ENCODE assay signal across 18 cellular contexts in the genomic region with DNA sequence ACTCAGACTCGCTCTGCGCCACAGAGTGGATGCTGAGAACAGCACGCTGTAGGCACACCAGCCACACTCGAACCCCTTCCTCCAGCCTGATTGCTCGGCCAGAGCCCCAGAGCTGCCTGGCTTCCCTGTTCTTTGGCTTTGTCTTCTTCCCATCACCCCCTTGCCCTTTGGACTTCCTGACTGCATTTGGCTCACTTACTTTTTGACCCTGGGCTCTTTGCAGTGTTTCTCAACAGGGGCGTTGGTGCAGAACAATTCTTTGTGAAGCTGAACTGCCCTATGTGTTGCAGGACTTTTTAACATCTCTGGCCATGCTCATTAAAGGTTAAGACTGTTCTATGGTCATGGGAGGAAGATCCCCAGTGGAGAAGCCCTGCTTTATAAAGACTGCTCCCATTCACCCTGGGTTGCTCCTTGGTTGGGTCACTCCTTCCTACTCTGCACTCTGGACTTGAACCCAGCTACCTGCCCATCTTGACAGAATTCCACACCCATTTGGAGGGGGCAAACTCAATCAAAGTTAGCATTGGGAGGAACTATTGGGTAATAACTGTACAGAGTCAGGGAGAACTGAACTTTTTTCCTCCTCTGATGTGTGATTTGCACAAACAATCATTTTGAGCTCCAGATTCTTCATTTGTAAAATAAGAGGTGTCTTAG.
DNase-seq lines count a peak whose midpoint lies in the region; TF ChIP-seq lines count a peak whose summit lies in the region.
"Had no signal": no experiment of that assay in that cellular context is flagged by ENCODE, and none has a peak within 500 bp of the region (broad histone marks: within the 10 kb centered on the region; RNA-seq: fewer than 3 reads in every experiment).

No MANE protein-coding gene starts in this region.

- H3F3A ChIP-seq in OCI-LY1 (ENCODE audit: insufficient read depth, low read length) (no peaks in the 10 kb centered on the region), neural progenitor cell (ENCODE audit: low read depth) (no peaks in the 10 kb centered on the region)

- H3K27me3 Mint-ChIP-seq in neural progenitor cell (ENCODE audit: insufficient read depth, low read depth) = peaks cover 4% of the 10 kb centered on the region
- no peaks in the 10 kb centered on the region for H3K27me3 Mint-ChIP-seq in activated CD4-positive, alpha-beta memory T cell treated with anti-CD3 and anti-CD28 coated beads for 36 hours
- H3K27me3 Mint-ChIP-seq: dendritic cell treated with granulocyte-macrophage colony-stimulating factor and Interleukin-4, amounts not matched to agents 40 ng/mL and 50 ng/mL, for 4 days had no signal

- H3K9ac ChIP-seq in BLaER1 treated with 17β-estradiol and CSF1 and Interleukin-3, amounts not matched to agents 10 nM and 100 nM = peak overlapping the region in 6 of 11 experiments; percentile 6 to 53 (median 13); a peak in 5 of 22 replicates
- H3K9ac ChIP-seq in OCI-LY1 (ENCODE audit: low read length) (no peak overlapping the region), neural progenitor cell (no peak overlapping the region)

- H3K79me2 ChIP-seq in OCI-LY1 (ENCODE audit: insufficient read depth, low read length) = no peaks in the 10 kb centered on the region
- H3K79me2 ChIP-seq in hepatocyte = no peaks in the 10 kb centered on the region
- H3K79me2 ChIP-seq in neural progenitor cell (ENCODE audit: low read depth) = no peaks in the 10 kb centered on the region

- peaks cover 0 to 11% (median 0%) of the 10 kb centered on the region in 11 experiments; a peak in 5 of 22 replicates for H3K9me3 ChIP-seq in BLaER1 treated with 17β-estradiol and CSF1 and Interleukin-3, amounts not matched to agents 10 nM and 100 nM (replicated peaks in 1 of 11)
- no peaks in the 10 kb centered on the region for H3K9me3 ChIP-seq in OCI-LY1 (ENCODE audit: low read length)
- H3K9me3 ChIP-seq in hepatocyte (ENCODE audit: low read depth) = no peaks in the 10 kb centered on the region
- no peaks in the 10 kb centered on the region for H3K9me3 ChIP-seq in neural progenitor cell (ENCODE audit: low read depth)
- H3K9me3 ChIP-seq: thyroid gland had no signal

- H2AFZ ChIP-seq in OCI-LY1 (ENCODE audit: low read length) (peak overlapping the region; percentile 40; the same call in 1 of the 2 replicates), hepatocyte (no peak overlapping the region), neural progenitor cell (replicated peaks) (no peak overlapping the region)

- whole genome bisulfite sequencing in hepatocyte (ENCODE audit: low lambda C conversion rate, missing lambda C conversion rate) = 87% methylated on average over 6 of the region's 6 CpGs

- peak overlapping the region; percentile 29 to 82 (median 53) for H3K4me2 ChIP-seq in BLaER1 treated with 17β-estradiol and CSF1 and Interleukin-3, amounts not matched to agents 10 nM and 100 nM
- H3K4me2 ChIP-seq in OCI-LY1 (ENCODE audit: low read length) (no peak overlapping the region), hepatocyte (no peak overlapping the region), neural progenitor cell (no peak overlapping the region)

- POLR2A ChIA-PET in activated CD4-positive, alpha-beta memory T cell treated with anti-CD3 and anti-CD28 coated beads for 36 hours (lab: Charles Lee) = no interaction called here

- H3K36me3 ChIP-seq in BLaER1 treated with 17β-estradiol and CSF1 and Interleukin-3, amounts not matched to agents 10 nM and 100 nM = no peaks in the 10 kb centered on the region
- H3K36me3 ChIP-seq in OCI-LY1 (ENCODE audit: insufficient read depth, low read length) (no peaks in the 10 kb centered on the region), hepatocyte (replicated peaks; ENCODE audit: insufficient read depth, low read depth) (no peaks in the 10 kb centered on the region), neural progenitor cell (no peaks in the 10 kb centered on the region)
- H3K36me3 ChIP-seq: thyroid gland had no signal

- peak overlapping the region in 9 of 11 experiments; percentile 46 to 74 (median 66); a peak in 17 of 22 replicates for H3K27ac ChIP-seq in BLaER1 treated with 17β-estradiol and CSF1 and Interleukin-3, amounts not matched to agents 10 nM and 100 nM
- no peak overlapping the region for H3K27ac ChIP-seq in OCI-LY1 (ENCODE audit: low read depth, low read length, poor library complexity, severe bottlenecking)
- peak overlapping the region; percentile 45 for H3K27ac ChIP-seq in hepatocyte
- H3K27ac ChIP-seq in neural progenitor cell = no peak overlapping the region
- H3K27ac ChIP-seq: thyroid gland, VCaP had no signal

- no peak overlapping the region for H3K4me3 Mint-ChIP-seq in neural progenitor cell
- H3K4me3 Mint-ChIP-seq in activated CD4-positive, alpha-beta memory T cell treated with anti-CD3 and anti-CD28 coated beads for 36 hours = no peak overlapping the region
- H3K4me3 Mint-ChIP-seq: activated CD8-positive, alpha-beta T cell treated with anti-CD3 and anti-CD28 coated beads, Interleukin-2, amount 10 ng/mL, durations not matched to agents 7 days and 5 days; dendritic cell treated with granulocyte-macrophage colony-stimulating factor and Interleukin-4, amounts not matched to agents 40 ng/mL and 50 ng/mL, for 4 days had no signal

- intact Hi-C loops in activated CD4-positive, alpha-beta memory T cell treated with anti-CD3 and anti-CD28 coated beads for 36 hours (cut with micrococcal nuclease) = loop anchor here (1.0 to 5.0 kb wide), 3 partner anchors 75 to 1213 kb away; no protein-coding TSS in a partner anchor
- intact Hi-C loops in posterior vena cava (cut with DNase I) = loop anchor here in 1 of 2 donors (5.0 kb wide), 1 partner anchor 1193 kb away; no protein-coding TSS in a partner anchor

- no peaks in the 10 kb centered on the region for H3K27me3 ChIP-seq in BLaER1 treated with 17β-estradiol and CSF1 and Interleukin-3, amounts not matched to agents 10 nM and 100 nM
- H3K27me3 ChIP-seq in OCI-LY1 (ENCODE audit: insufficient read depth, low read length) = no peaks in the 10 kb centered on the region
- no peaks in the 10 kb centered on the region for H3K27me3 ChIP-seq in hepatocyte
- H3K27me3 ChIP-seq in neural progenitor cell = no peaks in the 10 kb centered on the region
- H3K27me3 ChIP-seq: thyroid gland had no signal

- DNase-seq in hepatocyte (ENCODE audit: low spot score) (peak; percentile 40), neural progenitor cell (ENCODE audit: low spot score) (peak; percentile 23), posterior vena cava (ENCODE audit: low spot score) (no peak)
- no peak for DNase-seq in activated CD4-positive, alpha-beta memory T cell treated with anti-CD3 and anti-CD28 coated beads for 36 hours
- DNase-seq in stimulated activated CD8-positive, alpha-beta memory T cell treated with anti-CD3 and anti-CD28 coated beads, Interleukin-4, amount 100 ng/mL, for 48 hours = no peak
- no peak for DNase-seq in stimulated activated CD4-positive, alpha-beta T cell treated with anti-CD3 and anti-CD28 coated beads, Interleukin-4, amount 100 ng/mL, for 4 hours
- DNase-seq: activated CD8-positive, alpha-beta T cell treated with anti-CD3 and anti-CD28 coated beads, Interleukin-2, amount 10 ng/mL, durations not matched to agents 7 days and 5 days; activated effector memory CD4-positive, alpha-beta T cell treated with Interleukin-2 at 50 U/mL for 16 hours; GDM1; NCI-H2081 treated with DMSO at 0.1 percent for 48 hours; NCI-H526 treated with DMSO at 0.1 percent for 48 hours; retina; stimulated activated CD4-positive, alpha-beta T cell treated with anti-CD3 and anti-CD28 coated beads, Interleukin-1b, Interleukin-23, amount 100 ng/mL, for 48 hours; thyroid gland had no signal

- TF ChIP-seq CTCF in OCI-LY1 (IDR thresholded peaks at IDR 0.05; ENCODE audit: low read length) (no peak), hepatocyte (IDR thresholded peaks at IDR 0.05; ENCODE audit: poor library complexity) (no peak), neural progenitor cell (IDR thresholded peaks at IDR 0.05) (no peak)

- CTCF ChIA-PET in activated CD4-positive, alpha-beta memory T cell treated with anti-CD3 and anti-CD28 coated beads for 36 hours (lab: Charles Lee) = interaction anchor here (0.6 to 2.5 kb wide), 5 partner anchors 24 to 210 kb away, joined by 3 to 17 read pairs (median 4); no protein-coding TSS in a partner anchor

- H4K20me1 ChIP-seq in BLaER1 treated with 17β-estradiol and CSF1 and Interleukin-3, amounts not matched to agents 10 nM and 100 nM = no peaks in the 10 kb centered on the region
- H4K20me1 ChIP-seq in OCI-LY1 (ENCODE audit: insufficient read depth, low read length) = no peaks in the 10 kb centered on the region
- H4K20me1 ChIP-seq in hepatocyte (ENCODE audit: insufficient read depth, poor library complexity, severe bottlenecking) = no peaks in the 10 kb centered on the region
- no peaks in the 10 kb centered on the region for H4K20me1 ChIP-seq in neural progenitor cell (ENCODE audit: low read depth)

- H3K4me1 Mint-ChIP-seq in neural progenitor cell = peaks cover 14% of the 10 kb centered on the region
- H3K4me1 Mint-ChIP-seq in activated CD4-positive, alpha-beta memory T cell treated with anti-CD3 and anti-CD28 coated beads for 36 hours (ENCODE audit: low read depth) = peaks cover 6% of the 10 kb centered on the region

- H3K4me3 ChIP-seq in BLaER1 treated with 17β-estradiol and CSF1 and Interleukin-3, amounts not matched to agents 10 nM and 100 nM = no peak overlapping the region
- H3K4me3 ChIP-seq in OCI-LY1 (ENCODE audit: low read depth, low read length, poor library complexity, severe bottlenecking) (no peak overlapping the region), hepatocyte (no peak overlapping the region), neural progenitor cell (no peak overlapping the region)
- H3K4me3 ChIP-seq: thyroid gland had no signal

- no peaks in the 10 kb centered on the region for H3K36me3 Mint-ChIP-seq in neural progenitor cell
- no peaks in the 10 kb centered on the region for H3K36me3 Mint-ChIP-seq in activated CD4-positive, alpha-beta memory T cell treated with anti-CD3 and anti-CD28 coated beads for 36 hours

- no peak overlapping the region for H3K27ac Mint-ChIP-seq in neural progenitor cell
- H3K27ac Mint-ChIP-seq in activated CD4-positive, alpha-beta memory T cell treated with anti-CD3 and anti-CD28 coated beads for 36 hours = no peak overlapping the region
- H3K27ac Mint-ChIP-seq: activated CD8-positive, alpha-beta T cell treated with anti-CD3 and anti-CD28 coated beads, Interleukin-2, amount 10 ng/mL, durations not matched to agents 7 days and 5 days; dendritic cell treated with granulocyte-macrophage colony-stimulating factor and Interleukin-4, amounts not matched to agents 40 ng/mL and 50 ng/mL, for 4 days had no signal

- H3K4me1 ChIP-seq in BLaER1 treated with 17β-estradiol and CSF1 and Interleukin-3, amounts not matched to agents 10 nM and 100 nM = peaks cover 29 to 43% (median 39%) of the 10 kb centered on the region in 10 experiments
- H3K4me1 ChIP-seq in OCI-LY1 (ENCODE audit: insufficient read depth, low read length, severe bottlenecking) (peaks cover 25% of the 10 kb centered on the region), hepatocyte (ENCODE audit: insufficient read depth) (no peaks in the 10 kb centered on the region), neural progenitor cell (peaks cover 2% of the 10 kb centered on the region)

- H3K9me2 ChIP-seq in OCI-LY1 (ENCODE audit: low read depth, low read length) (no peaks in the 10 kb centered on the region), hepatocyte (replicated peaks; ENCODE audit: insufficient read depth) (no peaks in the 10 kb centered on the region)

- peaks cover 2% of the 10 kb centered on the region for H3K9me3 Mint-ChIP-seq in neural progenitor cell
- H3K9me3 Mint-ChIP-seq in activated CD4-positive, alpha-beta memory T cell treated with anti-CD3 and anti-CD28 coated beads for 36 hours = no peaks in the 10 kb centered on the region
- H3K9me3 Mint-ChIP-seq: dendritic cell treated with granulocyte-macrophage colony-stimulating factor and Interleukin-4, amounts not matched to agents 40 ng/mL and 50 ng/mL, for 4 days had no signal

Comparison
In these comparisons a context has a peak if more than half of its experiments do, and no peak if none do; other contexts are left out.
1. H3K27ac ChIP-seq: peak in BLaER1 treated with 17β-estradiol and CSF1 and Interleukin-3, amounts not matched to agents 10 nM and 100 nM (9 of 11) and hepatocyte (single experiment); none in OCI-LY1 (single experiment) and neural progenitor cell (single experiment).
2. H3K4me2 ChIP-seq: peak in BLaER1 treated with 17β-estradiol and CSF1 and Interleukin-3, amounts not matched to agents 10 nM and 100 nM (11 of 11); none in OCI-LY1 (single experiment), hepatocyte (single experiment) and neural progenitor cell (single experiment).
3. H3K9ac ChIP-seq: peak in BLaER1 treated with 17β-estradiol and CSF1 and Interleukin-3, amounts not matched to agents 10 nM and 100 nM (6 of 11); none in OCI-LY1 (single experiment) and neural progenitor cell (single experiment).
4. DNase-seq: peak in hepatocyte (single experiment) and neural progenitor cell (single experiment); none in activated CD4-positive, alpha-beta memory T cell treated with anti-CD3 and anti-CD28 coated beads for 36 hours (single experiment), posterior vena cava (single experiment), stimulated activated CD8-positive, alpha-beta memory T cell treated with anti-CD3 and anti-CD28 coated beads, Interleukin-4, amount 100 ng/mL, for 48 hours (single experiment) and stimulated activated CD4-positive, alpha-beta T cell treated with anti-CD3 and anti-CD28 coated beads, Interleukin-4, amount 100 ng/mL, for 4 hours (0 of 2).